Comparison of ENCODE assay signal across 1 cellular context in genomic region chr11:67583319-67584204, GRCh38.
TF ChIP-seq lines count a peak whose summit lies in the region.

TSS of gene GSTP1 (plus strand) at chr11:67583812. CDS start at chr11:67583844, 32 bp downstream.

TF ChIP-seq in SK-N-SH, 30 proteins besides CTCF, POLR2A, EP300 and RAD21 (continued from another document):
- no peak for TF ChIP-seq YY1 (IDR thresholded peaks at IDR 0.05; ENCODE audit: low read depth)
- TF ChIP-seq MEF2A (IDR thresholded peaks at IDR 0.05; ENCODE audit: borderline replicate concordance, low read depth) = no peak
- no peak; the same call in 1 of the 2 replicates for TF ChIP-seq REST (IDR thresholded peaks at IDR 0.05; ENCODE audit: low read depth, low read length)
- TF ChIP-seq NFIC (IDR thresholded peaks at IDR 0.05; ENCODE audit: borderline replicate concordance) = no peak
- peak; percentile 33 for TF ChIP-seq CHD2 (IDR thresholded peaks at IDR 0.05; ENCODE audit: low read length, partially characterized antibody)
- TF ChIP-seq MXI1 (IDR thresholded peaks at IDR 0.05; ENCODE audit: low read depth, low read length) = peak; percentile 48; the same call in 1 of the 2 replicates
- peak; percentile 49; the same call in 1 of the 2 replicates for TF ChIP-seq MAX (IDR thresholded peaks at IDR 0.05; ENCODE audit: low read depth)
- peak; percentile 77; the same call in 1 of the 2 replicates for TF ChIP-seq TAF1 (IDR thresholded peaks at IDR 0.05; ENCODE audit: borderline replicate concordance, low read depth, low read length)
- TF ChIP-seq SMC3 (IDR thresholded peaks at IDR 0.05; ENCODE audit: low read depth, low read length) = peak; percentile 49
- TF ChIP-seq FOXJ3 (CRISPR knock-in tag; IDR thresholded peaks at IDR 0.05) = no peak
- TF ChIP-seq USF1 (IDR thresholded peaks at IDR 0.05; ENCODE audit: borderline replicate concordance, low read depth) = no peak
- TF ChIP-seq RFX5 (IDR thresholded peaks at IDR 0.05; ENCODE audit: low read length) = no peak; the same call in 1 of the 2 replicates
- TF ChIP-seq TCF12 (IDR thresholded peaks at IDR 0.05) = 0 out of 2 replicates have a peak, but pooled peaks have one; percentile 8
- TF ChIP-seq ELF1 (IDR thresholded peaks at IDR 0.05) = 0 out of 2 replicates have a peak, but pooled peaks have one; percentile 19
- TF ChIP-seq EZH2phosphoT487 (IDR thresholded peaks at IDR 0.05; ENCODE audit: borderline replicate concordance, low read depth) = no peak
- TF ChIP-seq RXRA (IDR thresholded peaks at IDR 0.05; ENCODE audit: borderline replicate concordance, low read depth) = no peak
- no peak for TF ChIP-seq USF2 (IDR thresholded peaks at IDR 0.05; ENCODE audit: borderline replicate concordance, low read depth, low read length)
- TF ChIP-seq JUND (IDR thresholded peaks at IDR 0.05) = peak; percentile 40; the same call in 1 of the 2 replicates
- TF ChIP-seq POLR2AphosphoS5 (IDR thresholded peaks at IDR 0.05; ENCODE audit: low read depth, low read length) = peak; percentile 99
- TF ChIP-seq GABPA (IDR thresholded peaks at IDR 0.05; ENCODE audit: low read depth) = peak; percentile 23; the same call in 1 of the 2 replicates
- 0 out of 2 replicates have a peak, but pooled peaks have one; percentile 63 for TF ChIP-seq SIN3A (IDR thresholded peaks at IDR 0.05; ENCODE audit: borderline replicate concordance, low read depth, low read length)
- TF ChIP-seq FOSL2 (IDR thresholded peaks at IDR 0.05; ENCODE audit: borderline replicate concordance, low read depth) = peak; percentile 60; the same call in 1 of the 2 replicates
- TF ChIP-seq ZBTB33 (IDR thresholded peaks at IDR 0.05; ENCODE audit: borderline replicate concordance, low read depth) = 0 out of 2 replicates have a peak, but pooled peaks have one; percentile 30
- no peak for TF ChIP-seq IRF3 (IDR thresholded peaks at IDR 0.05; ENCODE audit: low read depth, low read length)
TF ChIP-seq in SK-N-SH: peak in this region for 15.
